In genomic region chr2:28161466-28161865, GRCh38 we compare ENCODE assay signal across 17 cellular contexts.
DNase-seq lines count a peak whose midpoint lies in the region; ATAC-seq and TF ChIP-seq lines count a peak whose summit lies in the region.
"Had no signal": no experiment of that assay in that cellular context is flagged by ENCODE, and none has a peak within 500 bp of the region (broad histone marks: within the 10 kb centered on the region; RNA-seq: fewer than 3 reads in every experiment).

No MANE protein-coding gene starts in this region.

- peaks cover 0 to 3% (median 0%) of the 10 kb centered on the region in 7 donors for H3K9me3 Mint-ChIP-seq in CD14-positive monocyte
- H3K9me3 Mint-ChIP-seq: CD4-positive, CD25-positive, alpha-beta regulatory T cell had no signal

- peak overlapping the region; percentile 29; the same call in 1 of the 2 replicates for H3K27ac ChIP-seq in SJCRH30
- peak overlapping the region; percentile 79 for H3K27ac ChIP-seq in subcutaneous abdominal adipose tissue (ENCODE audit: low read depth, low read length)
- H3K27ac ChIP-seq in upper lobe of right lung: no peak overlapping the region
- H3K27ac ChIP-seq: body of pancreas had no signal

- peaks cover 34% of the 10 kb centered on the region for H3K4me1 ChIP-seq in SJCRH30
- peaks cover 9 to 56% (median 35%) of the 10 kb centered on the region in 5 donors for H3K4me1 ChIP-seq in subcutaneous abdominal adipose tissue (ENCODE audit: control insufficient read depth in 5 of 5, insufficient read depth in 5 of 5, low read length in 5 of 5)
- H3K4me1 ChIP-seq in upper lobe of right lung: peaks cover 15% of the 10 kb centered on the region

- DNase-seq in H4 (ENCODE audit: low spot score) (peak; percentile 7), SJCRH30 (peak; percentile 8 to 14), fibroblast of villous mesenchyme (ENCODE audit: low read depth) (peak; percentile 24), CD14-positive monocyte (ENCODE audit: low spot score) (no peak), upper lobe of right lung (no peak), T1000 (lab: John Stamatoyannopoulos, UW) (no peak)
- DNase-seq: activated effector memory CD4-positive, alpha-beta T cell treated with Interleukin-2 at 50 U/mL for 16 hours; body of pancreas; CD4-positive, CD25-positive, alpha-beta regulatory T cell; NCI-H1092 treated with DMSO at 0.1 percent for 48 hours; NCI-H2171; NK-92 treated with Interleukin-12 subunit alpha and Interleukin-12 subunit beta, amount 100 ng/mL, for 24 hours; nucleus accumbens; SK-N-SH; stimulated activated CD4-positive, alpha-beta T cell treated with anti-CD3 and anti-CD28 coated beads, Interleukin-12 subunit alpha, Interleukin-12 subunit beta, amount 100 ng/mL, for 4 hours had no signal

- no peak overlapping the region for H3K4me3 ChIP-seq in SJCRH30
- no peak overlapping the region for H3K4me3 ChIP-seq in fibroblast of villous mesenchyme (ENCODE audit: low read depth, low read length)
- H3K4me3 ChIP-seq in subcutaneous abdominal adipose tissue (ENCODE audit: low read depth in 1 of 5, low read length in 5 of 5): peak overlapping the region in 1 of 5 donors; percentile 4
- H3K4me3 ChIP-seq in upper lobe of right lung: no peak overlapping the region
- H3K4me3 ChIP-seq: body of pancreas had no signal

- peaks cover 8% of the 10 kb centered on the region for H3K4me1 Mint-ChIP-seq in CD14-positive monocyte
- H3K4me1 Mint-ChIP-seq: CD4-positive, CD25-positive, alpha-beta regulatory T cell had no signal

- no peaks in the 10 kb centered on the region for H3K27me3 ChIP-seq in SJCRH30
- no peaks in the 10 kb centered on the region for H3K27me3 ChIP-seq in subcutaneous abdominal adipose tissue (ENCODE audit: control insufficient read depth in 5 of 5, insufficient read depth in 4 of 5, low read length in 5 of 5)
- no peaks in the 10 kb centered on the region for H3K27me3 ChIP-seq in upper lobe of right lung
- H3K27me3 ChIP-seq: body of pancreas had no signal

- peaks cover 20 to 21% of the 10 kb centered on the region in 2 donors for H3K36me3 Mint-ChIP-seq in CD14-positive monocyte

- H3K36me3 ChIP-seq in SJCRH30 (no peaks in the 10 kb centered on the region), subcutaneous abdominal adipose tissue (ENCODE audit: control insufficient read depth in 5 of 5, insufficient read depth in 5 of 5, low read length in 5 of 5) (peaks cover 0 to 3% (median 0%) of the 10 kb centered on the region in 5 donors), upper lobe of right lung (no peaks in the 10 kb centered on the region)

- ATAC-seq in upper lobe of right lung (no peak), GM18502 (IDR thresholded peaks at IDR 0.05; ENCODE audit: poor library complexity, unreplicated experiment) (no peak)
- ATAC-seq: body of pancreas had no signal

- H3K27ac Mint-ChIP-seq in CD14-positive monocyte: no peak overlapping the region
- H3K27ac Mint-ChIP-seq: CD4-positive, CD25-positive, alpha-beta regulatory T cell had no signal

- H3K9ac ChIP-seq in subcutaneous abdominal adipose tissue (ENCODE audit: low read length in 5 of 5): peak overlapping the region in 2 of 5 donors; percentile 21 to 82
- H3K9ac ChIP-seq: SK-N-SH had no signal

- no peak overlapping the region for H3K4me3 Mint-ChIP-seq in CD14-positive monocyte
- H3K4me3 Mint-ChIP-seq: CD4-positive, CD25-positive, alpha-beta regulatory T cell had no signal

- no peaks in the 10 kb centered on the region for H3K27me3 Mint-ChIP-seq in CD14-positive monocyte (ENCODE audit: low read depth in 3 of 3)
- H3K27me3 Mint-ChIP-seq: CD4-positive, CD25-positive, alpha-beta regulatory T cell had no signal

- TF ChIP-seq CTCF in fibroblast of villous mesenchyme (IDR thresholded peaks at IDR 0.05; ENCODE audit: insufficient read depth, low read depth, low read length) (no peak), CD14-positive monocyte (IDR thresholded peaks at IDR 0.05) (no peak), upper lobe of right lung (IDR thresholded peaks at IDR 0.05) (no peak)

- H3K9me3 ChIP-seq in SJCRH30 (replicated peaks) (peaks cover 2% of the 10 kb centered on the region; the same call in 1 of the 2 replicates), subcutaneous abdominal adipose tissue (ENCODE audit: control insufficient read depth in 5 of 5, low read length in 5 of 5) (peaks cover 0 to 3% (median 0%) of the 10 kb centered on the region in 5 donors), upper lobe of right lung (no peaks in the 10 kb centered on the region)
- H3K9me3 ChIP-seq: body of pancreas had no signal

- intact Hi-C loops in CD14-positive monocyte (cut with micrococcal nuclease) (no loop called here), upper lobe of right lung (cut with DNase I) (no loop called here)

Comparison
In these comparisons a context has a peak if more than half of its experiments do, and no peak if none do; other contexts are left out.
1. DNase-seq: peak in H4 (single experiment), SJCRH30 (2 of 2) and fibroblast of villous mesenchyme (single experiment); none in CD14-positive monocyte (single experiment), upper lobe of right lung (single experiment) and T1000 (single experiment).